In the genomic region with DNA sequence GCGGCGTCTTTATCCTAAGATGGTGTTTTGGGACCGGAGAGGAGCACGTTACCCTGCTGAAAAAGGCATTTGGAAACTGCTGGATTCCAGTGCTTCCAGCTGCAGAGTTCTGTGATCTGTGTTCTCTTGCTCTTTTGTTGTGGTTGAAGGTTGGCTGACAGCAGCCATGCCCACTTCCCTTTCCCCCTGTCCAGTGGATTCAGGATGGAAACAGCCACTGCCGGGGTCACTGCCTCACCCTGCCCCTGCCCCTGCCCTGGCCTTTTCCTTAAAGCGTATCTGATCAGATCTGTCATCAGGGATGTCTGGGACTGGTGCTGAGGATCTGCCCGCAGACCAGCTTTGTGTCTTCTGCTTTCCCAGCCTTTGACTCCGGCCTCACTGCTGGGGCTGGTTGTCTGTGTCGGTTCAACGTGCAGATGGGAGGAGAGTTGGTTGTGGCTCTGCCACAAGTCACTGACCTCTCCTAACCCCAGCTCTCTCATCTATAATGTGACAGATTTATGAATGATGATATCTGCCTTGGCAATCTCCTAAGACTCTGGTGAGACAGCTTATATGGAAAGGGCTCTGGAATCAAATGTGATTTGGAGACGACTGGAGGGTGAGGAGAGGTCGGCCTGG, we compare ENCODE assay signal across 16 cellular contexts.
A peak's percentile ranks its signal among the peaks of the same experiment; 100 is the strongest.
DNase-seq lines count a peak whose midpoint lies in the region; ATAC-seq and TF ChIP-seq lines count a peak whose summit lies in the region.
"Had no signal": no experiment of that assay in that cellular context is flagged by ENCODE, and none has a peak within 500 bp of the region (broad histone marks: within the 10 kb centered on the region; RNA-seq: fewer than 3 reads in every experiment).

No MANE protein-coding gene starts in this region.

- POLR2A ChIA-PET in CD8-positive, alpha-beta memory T cell (lab: Charles Lee), result no interaction called here
- POLR2A ChIA-PET in WTC11 (lab: Charles Lee), result no interaction called here

- no peaks in the 10 kb centered on the region for H3K9me3 ChIP-seq in CD8-positive, alpha-beta memory T cell (ENCODE audit: low read length)
- no peaks in the 10 kb centered on the region for H3K9me3 ChIP-seq in Loucy (ENCODE audit: insufficient read depth, low read depth, low read length)
- H3K9me3 ChIP-seq: sigmoid colon, suprapubic skin had no signal

- no peaks in the 10 kb centered on the region for H3K27me3 ChIP-seq in CD8-positive, alpha-beta memory T cell (ENCODE audit: insufficient read depth, low read length, poor library complexity, severe bottlenecking)
- H3K27me3 ChIP-seq in Loucy (ENCODE audit: insufficient read depth, low read length, poor library complexity, severe bottlenecking), result no peaks in the 10 kb centered on the region
- H3K27me3 ChIP-seq: sigmoid colon, suprapubic skin had no signal

- H3K36me3 ChIP-seq in CD8-positive, alpha-beta memory T cell (ENCODE audit: insufficient read depth, low read length), result no peaks in the 10 kb centered on the region
- H3K36me3 ChIP-seq in Loucy (ENCODE audit: insufficient read depth, low read length), result peaks cover 24% of the 10 kb centered on the region; the same call in 1 of the 2 replicates
- H3K36me3 ChIP-seq: suprapubic skin had no signal

- peaks cover 0 to 1% (median 0%) of the 10 kb centered on the region in 5 donors for H3K9me3 Mint-ChIP-seq in CD8-positive, alpha-beta memory T cell
- H3K9me3 Mint-ChIP-seq in WTC11 (peaks cover 11% of the 10 kb centered on the region), nephron progenitor cell (peaks cover 45% of the 10 kb centered on the region)
- H3K9me3 Mint-ChIP-seq: CD8-positive, alpha-beta T cell had no signal

- no peaks in the 10 kb centered on the region for H3K27me3 Mint-ChIP-seq in CD8-positive, alpha-beta memory T cell
- H3K27me3 Mint-ChIP-seq in WTC11 (ENCODE audit: low read depth) (no peaks in the 10 kb centered on the region), nephron progenitor cell (ENCODE audit: low read depth, poor library complexity) (peaks cover 5% of the 10 kb centered on the region)

- H2AFZ ChIP-seq in Loucy (ENCODE audit: low read length), result no peak overlapping the region

- peaks cover 28 to 84% (median 52%) of the 10 kb centered on the region in 3 donors for H3K36me3 Mint-ChIP-seq in CD8-positive, alpha-beta memory T cell
- H3K36me3 Mint-ChIP-seq in WTC11 (no peaks in the 10 kb centered on the region), nephron progenitor cell (ENCODE audit: low read depth) (peaks cover 98% of the 10 kb centered on the region)

- H3K4me2 ChIP-seq in Loucy (ENCODE audit: low read depth, low read length, poor library complexity, severe bottlenecking), result peak overlapping the region; percentile 45

- TF ChIP-seq CTCF in Loucy (conservative IDR thresholded peaks at IDR 0.05; ENCODE audit: low read length) (no peak), WTC11 (IDR thresholded peaks at IDR 0.05) (no peak), nephron progenitor cell (IDR thresholded peaks at IDR 0.05) (no peak), coronary artery (IDR thresholded peaks at IDR 0.05) (no peak)

- H3K27ac Mint-ChIP-seq in CD8-positive, alpha-beta memory T cell, result peak overlapping the region in 1 of 8 donors; percentile 27
- H3K27ac Mint-ChIP-seq in WTC11 (peak overlapping the region; percentile 52; the same call in 1 of the 2 replicates), nephron progenitor cell (peak overlapping the region; percentile 58)
- H3K27ac Mint-ChIP-seq: CD8-positive, alpha-beta T cell had no signal

- no peaks in the 10 kb centered on the region for H3K79me2 ChIP-seq in Loucy (ENCODE audit: insufficient read depth, low read length)

- no peaks in the 10 kb centered on the region for H3K9me2 ChIP-seq in Loucy (replicated peaks; ENCODE audit: low read depth, low read length)

- H3F3A ChIP-seq in Loucy (ENCODE audit: low read depth), result no peaks in the 10 kb centered on the region

- CTCF ChIA-PET in CD8-positive, alpha-beta memory T cell (lab: Charles Lee), result no interaction called here
- CTCF ChIA-PET in WTC11 (lab: Charles Lee), result interaction anchor here (0.6 kb wide), 1 partner anchor 39 kb away, joined by 6 read pairs; no protein-coding TSS in a partner anchor

- DNase-seq in CD8-positive, alpha-beta memory T cell, result no peak
- no peak for DNase-seq in WTC11 (ENCODE audit: low spot score)
- DNase-seq in nephron progenitor cell, result no peak
- DNase-seq in NCI-H2196 treated with DMSO at 0.1 percent for 48 hours (lab: John Stamatoyannopoulos, UW; ENCODE audit: unreplicated experiment), result no peak
- DNase-seq in coronary artery (ENCODE audit: low spot score), result no peak
- DNase-seq: activated T-cell treated with anti-CD3 and anti-CD28 coated beads, Interleukin-2, amount 50 U/mL, for 1 hour; CD8-positive, alpha-beta T cell; effector memory CD4-positive, alpha-beta T cell; foreskin keratinocyte; NCI-H1417; NCI-H510A treated with DMSO at 0.1 percent for 48 hours; sigmoid colon had no signal

- no peak overlapping the region for H3K4me3 Mint-ChIP-seq in CD8-positive, alpha-beta memory T cell
- H3K4me3 Mint-ChIP-seq in WTC11, result no peak overlapping the region
- no peak overlapping the region for H3K4me3 Mint-ChIP-seq in nephron progenitor cell
- H3K4me3 Mint-ChIP-seq: CD8-positive, alpha-beta T cell had no signal

- no peak overlapping the region for H3K4me3 ChIP-seq in CD8-positive, alpha-beta memory T cell (ENCODE audit: low read length)
- H3K4me3 ChIP-seq in Loucy (ENCODE audit: low read length, poor library complexity, severe bottlenecking), result no peak overlapping the region
- H3K4me3 ChIP-seq in coronary artery, result no peak overlapping the region
- H3K4me3 ChIP-seq: sigmoid colon, suprapubic skin had no signal

- H3K9ac ChIP-seq in Loucy (ENCODE audit: low read depth, low read length, poor library complexity, severe bottlenecking), result peak overlapping the region; percentile 27

- no peaks in the 10 kb centered on the region for H3K4me1 ChIP-seq in CD8-positive, alpha-beta memory T cell (ENCODE audit: insufficient read depth, low read length)
- peaks cover 15% of the 10 kb centered on the region for H3K4me1 ChIP-seq in Loucy (ENCODE audit: insufficient read depth, low read length, poor library complexity, severe bottlenecking)
- H3K4me1 ChIP-seq: foreskin keratinocyte had no signal

- ATAC-seq in WTC11 (no peak), GM19023 (IDR thresholded peaks at IDR 0.05; ENCODE audit: unreplicated experiment) (no peak), HG02981 (IDR thresholded peaks at IDR 0.05; ENCODE audit: unreplicated experiment) (no peak)
- ATAC-seq: CD8-positive, alpha-beta T cell; foreskin keratinocyte had no signal

- H3K27ac ChIP-seq in CD8-positive, alpha-beta memory T cell (ENCODE audit: low read depth, low read length), result peak overlapping the region; percentile 26
- no peak overlapping the region for H3K27ac ChIP-seq in coronary artery
- H3K27ac ChIP-seq: foreskin keratinocyte, sigmoid colon, suprapubic skin had no signal

- H4K20me1 ChIP-seq in Loucy (ENCODE audit: insufficient read depth, low read length, poor library complexity, severe bottlenecking), result no peaks in the 10 kb centered on the region

- H3K4me1 Mint-ChIP-seq in CD8-positive, alpha-beta memory T cell, result peaks cover 0 to 3% (median 2%) of the 10 kb centered on the region in 3 donors
- H3K4me1 Mint-ChIP-seq in WTC11 (no peaks in the 10 kb centered on the region), nephron progenitor cell (peaks cover 31% of the 10 kb centered on the region)

TF ChIP-seq in WTC11, 78 proteins besides CTCF, POLR2A, EP300 and RAD21:
- TF ChIP-seq ZNF263 (CRISPR knock-in tag; IDR thresholded peaks at IDR 0.05; ENCODE audit: low read depth) (no peak), ETV6 (CRISPR knock-in tag; IDR thresholded peaks at IDR 0.05) (no peak), ZNF317 (CRISPR knock-in tag; IDR thresholded peaks at IDR 0.05; ENCODE audit: borderline replicate concordance, low read depth) (no peak), RORB (CRISPR knock-in tag; IDR thresholded peaks at IDR 0.05) (no peak), FOXP1 (CRISPR knock-in tag; IDR thresholded peaks at IDR 0.05; ENCODE audit: borderline replicate concordance) (no peak)
- TF ChIP-seq, protein P1, sequence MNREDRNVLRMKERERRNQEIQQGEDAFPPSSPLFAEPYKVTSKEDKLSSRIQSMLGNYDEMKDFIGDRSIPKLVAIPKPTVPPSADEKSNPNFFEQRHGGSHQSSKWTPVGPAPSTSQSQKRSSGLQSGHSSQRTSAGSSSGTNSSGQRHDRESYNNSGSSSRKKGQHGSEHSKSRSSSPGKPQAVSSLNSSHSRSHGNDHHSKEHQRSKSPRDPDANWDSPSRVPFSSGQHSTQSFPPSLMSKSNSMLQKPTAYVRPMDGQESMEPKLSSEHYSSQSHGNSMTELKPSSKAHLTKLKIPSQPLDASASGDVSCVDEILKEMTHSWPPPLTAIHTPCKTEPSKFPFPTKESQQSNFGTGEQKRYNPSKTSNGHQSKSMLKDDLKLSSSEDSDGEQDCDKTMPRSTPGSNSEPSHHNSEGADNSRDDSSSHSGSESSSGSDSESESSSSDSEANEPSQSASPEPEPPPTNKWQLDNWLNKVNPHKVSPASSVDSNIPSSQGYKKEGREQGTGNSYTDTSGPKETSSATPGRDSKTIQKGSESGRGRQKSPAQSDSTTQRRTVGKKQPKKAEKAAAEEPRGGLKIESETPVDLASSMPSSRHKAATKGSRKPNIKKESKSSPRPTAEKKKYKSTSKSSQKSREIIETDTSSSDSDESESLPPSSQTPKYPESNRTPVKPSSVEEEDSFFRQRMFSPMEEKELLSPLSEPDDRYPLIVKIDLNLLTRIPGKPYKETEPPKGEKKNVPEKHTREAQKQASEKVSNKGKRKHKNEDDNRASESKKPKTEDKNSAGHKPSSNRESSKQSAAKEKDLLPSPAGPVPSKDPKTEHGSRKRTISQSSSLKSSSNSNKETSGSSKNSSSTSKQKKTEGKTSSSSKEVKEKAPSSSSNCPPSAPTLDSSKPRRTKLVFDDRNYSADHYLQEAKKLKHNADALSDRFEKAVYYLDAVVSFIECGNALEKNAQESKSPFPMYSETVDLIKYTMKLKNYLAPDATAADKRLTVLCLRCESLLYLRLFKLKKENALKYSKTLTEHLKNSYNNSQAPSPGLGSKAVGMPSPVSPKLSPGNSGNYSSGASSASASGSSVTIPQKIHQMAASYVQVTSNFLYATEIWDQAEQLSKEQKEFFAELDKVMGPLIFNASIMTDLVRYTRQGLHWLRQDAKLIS (CRISPR knock-in tag; IDR thresholded peaks at IDR 0.05; ENCODE audit: borderline replicate concordance), result no peak
- TF ChIP-seq, protein P2, sequence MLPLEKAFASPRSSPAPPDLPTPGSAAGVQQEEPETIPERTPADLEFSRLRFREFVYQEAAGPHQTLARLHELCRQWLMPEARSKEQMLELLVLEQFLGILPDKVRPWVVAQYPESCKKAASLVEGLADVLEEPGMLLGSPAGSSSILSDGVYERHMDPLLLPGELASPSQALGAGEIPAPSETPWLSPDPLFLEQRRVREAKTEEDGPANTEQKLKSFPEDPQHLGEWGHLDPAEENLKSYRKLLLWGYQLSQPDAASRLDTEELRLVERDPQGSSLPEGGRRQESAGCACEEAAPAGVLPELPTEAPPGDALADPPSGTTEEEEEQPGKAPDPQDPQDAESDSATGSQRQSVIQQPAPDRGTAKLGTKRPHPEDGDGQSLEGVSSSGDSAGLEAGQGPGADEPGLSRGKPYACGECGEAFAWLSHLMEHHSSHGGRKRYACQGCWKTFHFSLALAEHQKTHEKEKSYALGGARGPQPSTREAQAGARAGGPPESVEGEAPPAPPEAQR (CRISPR knock-in tag; IDR thresholded peaks at IDR 0.05), result no peak
